1 cellular context compared by ENCODE assay signal in the genomic region with DNA sequence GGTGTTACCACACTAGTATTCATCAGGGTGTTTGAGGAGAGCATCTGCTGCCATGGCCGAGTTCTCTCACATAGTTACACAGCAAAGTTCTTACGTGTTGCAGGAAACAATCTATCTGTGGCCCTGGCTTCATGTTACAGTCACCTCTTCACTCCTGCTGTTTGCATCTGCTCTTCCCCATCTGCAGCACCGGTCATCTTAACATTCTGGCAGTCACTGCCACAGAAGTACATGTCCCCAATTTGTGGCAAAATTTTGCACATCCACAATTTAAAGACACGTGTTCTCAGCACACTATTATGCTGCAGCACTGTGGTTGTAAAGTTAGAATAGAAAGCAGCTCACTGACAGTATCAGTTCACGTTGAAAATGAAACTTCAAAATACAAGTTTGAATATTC.
TF ChIP-seq lines count a peak whose summit lies in the region.

No MANE protein-coding gene starts in this region.

TF ChIP-seq in GM12878, 131 proteins besides CTCF, POLR2A, EP300 and RAD21 (continues in another document):
- peak; percentile 53; the same call in 1 of the 2 replicates for TF ChIP-seq POLR2AphosphoS5 (IDR thresholded peaks at IDR 0.05; ENCODE audit: low read length)
- TF ChIP-seq NFIC (IDR thresholded peaks at IDR 0.05; ENCODE audit: low read depth, low read length), result no peak
- TF ChIP-seq, protein P1, sequence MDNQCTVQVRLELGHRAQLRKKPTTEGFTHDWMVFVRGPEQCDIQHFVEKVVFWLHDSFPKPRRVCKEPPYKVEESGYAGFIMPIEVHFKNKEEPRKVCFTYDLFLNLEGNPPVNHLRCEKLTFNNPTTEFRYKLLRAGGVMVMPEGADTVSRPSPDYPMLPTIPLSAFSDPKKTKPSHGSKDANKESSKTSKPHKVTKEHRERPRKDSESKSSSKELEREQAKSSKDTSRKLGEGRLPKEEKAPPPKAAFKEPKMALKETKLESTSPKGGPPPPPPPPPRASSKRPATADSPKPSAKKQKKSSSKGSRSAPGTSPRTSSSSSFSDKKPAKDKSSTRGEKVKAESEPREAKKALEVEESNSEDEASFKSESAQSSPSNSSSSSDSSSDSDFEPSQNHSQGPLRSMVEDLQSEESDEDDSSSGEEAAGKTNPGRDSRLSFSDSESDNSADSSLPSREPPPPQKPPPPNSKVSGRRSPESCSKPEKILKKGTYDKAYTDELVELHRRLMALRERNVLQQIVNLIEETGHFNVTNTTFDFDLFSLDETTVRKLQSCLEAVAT (IDR thresholded peaks at IDR 0.05), result peak; percentile 24; the same call in 1 of the 2 replicates
- no peak for TF ChIP-seq ZNF274 (IDR thresholded peaks at IDR 0.05; ENCODE audit: insufficient read depth, insufficient read length)
- peak; percentile 52 to 66; a peak in 2 of 4 replicates for TF ChIP-seq IKZF2 (IDR thresholded peaks at IDR 0.05)
- TF ChIP-seq NBN (IDR thresholded peaks at IDR 0.05), result peak; percentile 55; the same call in 1 of the 2 replicates
- no peak for TF ChIP-seq RCOR1 (conservative IDR thresholded peaks at IDR 0.05; ENCODE audit: low read depth, low read length)
- TF ChIP-seq, protein P2, sequence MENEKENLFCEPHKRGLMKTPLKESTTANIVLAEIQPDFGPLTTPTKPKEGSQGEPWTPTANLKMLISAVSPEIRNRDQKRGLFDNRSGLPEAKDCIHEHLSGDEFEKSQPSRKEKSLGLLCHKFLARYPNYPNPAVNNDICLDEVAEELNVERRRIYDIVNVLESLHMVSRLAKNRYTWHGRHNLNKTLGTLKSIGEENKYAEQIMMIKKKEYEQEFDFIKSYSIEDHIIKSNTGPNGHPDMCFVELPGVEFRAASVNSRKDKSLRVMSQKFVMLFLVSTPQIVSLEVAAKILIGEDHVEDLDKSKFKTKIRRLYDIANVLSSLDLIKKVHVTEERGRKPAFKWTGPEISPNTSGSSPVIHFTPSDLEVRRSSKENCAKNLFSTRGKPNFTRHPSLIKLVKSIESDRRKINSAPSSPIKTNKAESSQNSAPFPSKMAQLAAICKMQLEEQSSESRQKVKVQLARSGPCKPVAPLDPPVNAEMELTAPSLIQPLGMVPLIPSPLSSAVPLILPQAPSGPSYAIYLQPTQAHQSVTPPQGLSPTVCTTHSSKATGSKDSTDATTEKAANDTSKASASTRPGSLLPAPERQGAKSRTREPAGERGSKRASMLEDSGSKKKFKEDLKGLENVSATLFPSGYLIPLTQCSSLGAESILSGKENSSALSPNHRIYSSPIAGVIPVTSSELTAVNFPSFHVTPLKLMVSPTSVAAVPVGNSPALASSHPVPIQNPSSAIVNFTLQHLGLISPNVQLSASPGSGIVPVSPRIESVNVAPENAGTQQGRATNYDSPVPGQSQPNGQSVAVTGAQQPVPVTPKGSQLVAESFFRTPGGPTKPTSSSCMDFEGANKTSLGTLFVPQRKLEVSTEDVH (IDR thresholded peaks at IDR 0.05; ENCODE audit: low read depth, partially characterized antibody), result peak; percentile 33
- 0 out of 2 replicates have a peak, but pooled peaks have one; percentile 30 for TF ChIP-seq SIN3A (IDR thresholded peaks at IDR 0.05; ENCODE audit: low read depth, low read length)
- no peak for TF ChIP-seq LARP7 (IDR thresholded peaks at IDR 0.05)
- TF ChIP-seq EZH2 (IDR thresholded peaks at IDR 0.05; ENCODE audit: borderline replicate concordance, control insufficient read depth, low read depth, low read length), result no peak
- TF ChIP-seq, protein P3, sequence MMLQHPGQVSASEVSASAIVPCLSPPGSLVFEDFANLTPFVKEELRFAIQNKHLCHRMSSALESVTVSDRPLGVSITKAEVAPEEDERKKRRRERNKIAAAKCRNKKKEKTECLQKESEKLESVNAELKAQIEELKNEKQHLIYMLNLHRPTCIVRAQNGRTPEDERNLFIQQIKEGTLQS (IDR thresholded peaks at IDR 0.05; ENCODE audit: borderline replicate concordance, extremely low read depth, low read depth, low read length), result no peak
- no peak for TF ChIP-seq STAT3 (IDR thresholded peaks at IDR 0.05; ENCODE audit: low read depth, low read length)
- TF ChIP-seq MTA3 (IDR thresholded peaks at IDR 0.05; ENCODE audit: borderline replicate concordance, low read length), result no peak
- TF ChIP-seq CBX5 (IDR thresholded peaks at IDR 0.05; ENCODE audit: low read depth), result 0 out of 2 replicates have a peak, but pooled peaks have one; percentile 24
- TF ChIP-seq JUNB (IDR thresholded peaks at IDR 0.05), result no peak
- TF ChIP-seq CBFB (IDR thresholded peaks at IDR 0.05; ENCODE audit: low read depth), result no peak
- no peak for TF ChIP-seq YBX1 (IDR thresholded peaks at IDR 0.05)
- TF ChIP-seq MYB (IDR thresholded peaks at IDR 0.05; ENCODE audit: borderline replicate concordance, low read depth, low read length), result no peak
- TF ChIP-seq, protein P4, sequence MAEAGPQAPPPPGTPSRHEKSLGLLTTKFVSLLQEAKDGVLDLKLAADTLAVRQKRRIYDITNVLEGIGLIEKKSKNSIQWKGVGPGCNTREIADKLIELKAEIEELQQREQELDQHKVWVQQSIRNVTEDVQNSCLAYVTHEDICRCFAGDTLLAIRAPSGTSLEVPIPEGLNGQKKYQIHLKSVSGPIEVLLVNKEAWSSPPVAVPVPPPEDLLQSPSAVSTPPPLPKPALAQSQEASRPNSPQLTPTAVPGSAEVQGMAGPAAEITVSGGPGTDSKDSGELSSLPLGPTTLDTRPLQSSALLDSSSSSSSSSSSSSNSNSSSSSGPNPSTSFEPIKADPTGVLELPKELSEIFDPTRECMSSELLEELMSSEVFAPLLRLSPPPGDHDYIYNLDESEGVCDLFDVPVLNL (IDR thresholded peaks at IDR 0.05; ENCODE audit: low read depth, low read length), result no peak
- no peak for TF ChIP-seq IRF5 (IDR thresholded peaks at IDR 0.05; ENCODE audit: borderline replicate concordance)
- no peak for TF ChIP-seq TBL1XR1 (IDR thresholded peaks at IDR 0.05; ENCODE audit: low read depth, low read length)
- TF ChIP-seq ZBTB11 (CRISPR knock-in tag; IDR thresholded peaks at IDR 0.05), result no peak
- TF ChIP-seq HCFC1 (IDR thresholded peaks at IDR 0.05; ENCODE audit: low read length), result no peak
- TF ChIP-seq CHD2 (IDR thresholded peaks at IDR 0.05; ENCODE audit: borderline replicate concordance, low read depth, low read length), result no peak
- no peak for TF ChIP-seq ZBTB4 (CRISPR knock-in tag; IDR thresholded peaks at IDR 0.05)
- TF ChIP-seq ZNF217 (IDR thresholded peaks at IDR 0.05), result no peak
- TF ChIP-seq BACH1 (IDR thresholded peaks at IDR 0.05; ENCODE audit: borderline replicate concordance), result peak; percentile 63; the same call in 1 of the 2 replicates
- no peak for TF ChIP-seq TARDBP (IDR thresholded peaks at IDR 0.05; ENCODE audit: borderline replicate concordance)
- no peak for TF ChIP-seq ELK1 (IDR thresholded peaks at IDR 0.05; ENCODE audit: low read depth, low read length)
- peak; percentile 79 for TF ChIP-seq RAD51 (IDR thresholded peaks at IDR 0.05)
- no peak for TF ChIP-seq RBBP5 (conservative IDR thresholded peaks at IDR 0.05)
- TF ChIP-seq POLR2AphosphoS2 (IDR thresholded peaks at IDR 0.05; ENCODE audit: low read depth, low read length), result no peak
- TF ChIP-seq CREM (IDR thresholded peaks at IDR 0.05; ENCODE audit: low read depth), result peak; percentile 51; the same call in 1 of the 2 replicates
- TF ChIP-seq, protein P5, sequence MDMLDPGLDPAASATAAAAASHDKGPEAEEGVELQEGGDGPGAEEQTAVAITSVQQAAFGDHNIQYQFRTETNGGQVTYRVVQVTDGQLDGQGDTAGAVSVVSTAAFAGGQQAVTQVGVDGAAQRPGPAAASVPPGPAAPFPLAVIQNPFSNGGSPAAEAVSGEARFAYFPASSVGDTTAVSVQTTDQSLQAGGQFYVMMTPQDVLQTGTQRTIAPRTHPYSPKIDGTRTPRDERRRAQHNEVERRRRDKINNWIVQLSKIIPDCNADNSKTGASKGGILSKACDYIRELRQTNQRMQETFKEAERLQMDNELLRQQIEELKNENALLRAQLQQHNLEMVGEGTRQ (IDR thresholded peaks at IDR 0.05; ENCODE audit: borderline replicate concordance, low read depth, low read length), result no peak; the same call in 1 of the 2 replicates
- no peak for TF ChIP-seq HDAC2 (IDR thresholded peaks at IDR 0.05)
- no peak for TF ChIP-seq MYC (IDR thresholded peaks at IDR 0.05; ENCODE audit: insufficient read depth, insufficient read length, insufficient replicate concordance, low read length, severe bottlenecking)
- TF ChIP-seq FOS (IDR thresholded peaks at IDR 0.05; ENCODE audit: borderline replicate concordance, extremely low read depth, insufficient read length), result no peak
- peak; percentile 75 for TF ChIP-seq DPF2 (IDR thresholded peaks at IDR 0.05)
- TF ChIP-seq NFXL1 (IDR thresholded peaks at IDR 0.05; ENCODE audit: borderline replicate concordance), result no peak
- no peak for TF ChIP-seq SUZ12 (IDR thresholded peaks at IDR 0.05; ENCODE audit: unreplicated experiment)
